ENCODE assay signal across 18 cellular contexts in the genomic region with DNA sequence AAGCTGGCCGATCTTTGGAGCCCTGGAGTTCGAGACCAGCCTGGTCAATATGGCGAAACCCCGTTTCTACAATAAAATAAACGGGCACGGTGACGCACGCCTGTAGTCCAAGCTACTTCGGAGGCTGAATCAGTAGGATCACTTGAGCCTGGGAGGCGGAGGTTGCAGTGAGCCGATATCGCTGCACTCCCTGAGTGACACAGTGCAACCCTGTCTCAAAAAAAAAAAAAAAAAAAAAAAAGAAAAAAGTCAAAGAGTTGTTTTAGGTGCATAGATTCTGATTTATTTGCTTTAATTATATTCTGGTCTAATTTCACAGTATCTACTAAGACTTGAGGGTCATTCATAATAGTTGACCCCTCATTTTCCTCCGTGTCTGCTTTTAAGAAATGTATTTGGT. TPM values are rescaled to one million over a fixed set of nuclear protein-coding genes. Genes with fewer than 3 reads are reported as not detected.
DNase-seq lines count a peak whose midpoint lies in the region; ATAC-seq, FAIRE-seq and TF ChIP-seq lines count a peak whose summit lies in the region.
"Had no signal": no experiment of that assay in that cellular context is flagged by ENCODE, and none has a peak within 500 bp of the region (broad histone marks: within the 10 kb centered on the region; RNA-seq: fewer than 3 reads in every experiment).

No MANE protein-coding gene starts in this region.

- no TSS peak for BruUV-seq in HCT116 (replicated peaks; lab: Mats Ljungman, UMichigan)

- H3K4me1 Mint-ChIP-seq in activated T-helper 17 cell treated with anti-CD3 and anti-CD28 coated beads, Interleukin-2, amount 50 U/mL, for 72 hours, result peaks cover 5% of the 10 kb centered on the region
- peaks cover 6 to 38% (median 26%) of the 10 kb centered on the region in 7 donors for H3K4me1 Mint-ChIP-seq in naive thymus-derived CD4-positive, alpha-beta T cell

- no peaks in the 10 kb centered on the region for H3K9me3 ChIP-seq in HCT116 (ENCODE audit: control insufficient read depth in 1 of 2, insufficient read depth in 1 of 2, low read depth in 1 of 2, low read length in 2 of 2)
- no peaks in the 10 kb centered on the region for H3K9me3 ChIP-seq in naive thymus-derived CD4-positive, alpha-beta T cell (ENCODE audit: control insufficient read depth in 2 of 3, low read length in 3 of 3)

- no peaks in the 10 kb centered on the region for H3K27me3 ChIP-seq in HCT116 (ENCODE audit: insufficient read depth, low read length)
- H3K27me3 ChIP-seq in naive thymus-derived CD4-positive, alpha-beta T cell (ENCODE audit: control insufficient read depth in 2 of 2, insufficient read depth in 2 of 2, low read length in 2 of 2), result no peaks in the 10 kb centered on the region

- H3K36me3 ChIP-seq in HCT116 (ENCODE audit: control insufficient read depth in 1 of 2, insufficient read depth in 2 of 2, low read length in 2 of 2), result no peaks in the 10 kb centered on the region
- H3K36me3 ChIP-seq in naive thymus-derived CD4-positive, alpha-beta T cell (ENCODE audit: control insufficient read depth in 2 of 3, insufficient read depth in 3 of 3, low read length in 3 of 3), result peaks cover 0 to 4% (median 0%) of the 10 kb centered on the region in 3 experiments

- CTCF ChIA-PET in HCT116 (lab: Charles Lee), result no interaction called here
- CTCF ChIA-PET in naive thymus-derived CD4-positive, alpha-beta T cell (lab: Charles Lee), result interaction anchor here (0.6 kb wide), 1 partner anchor 23 kb away, joined by 5 read pairs; no protein-coding TSS in a partner anchor

- no peaks in the 10 kb centered on the region for H3K36me3 Mint-ChIP-seq in activated T-helper 17 cell treated with anti-CD3 and anti-CD28 coated beads, Interleukin-2, amount 50 U/mL, for 72 hours (ENCODE audit: low read depth)
- H3K36me3 Mint-ChIP-seq in naive thymus-derived CD4-positive, alpha-beta T cell, result no peaks in the 10 kb centered on the region

- no peak for FAIRE-seq in frontal cortex (lab: Jason Lieb, UNC)
- FAIRE-seq: GM19239 had no signal

- ATAC-seq in HCT116 (no peak), HG03139 (IDR thresholded peaks at IDR 0.05; ENCODE audit: unreplicated experiment) (no peak)
- no peak for ATAC-seq in activated T-helper 17 cell treated with anti-CD3 and anti-CD28 coated beads, Interleukin-2, amount 50 U/mL, for 72 hours (replicated peaks)
- no peak for ATAC-seq in naive thymus-derived CD4-positive, alpha-beta T cell

- RAD21 ChIA-PET in HCT116 (lab: Charles Lee; ENCODE audit: low non-redundant PET in 1 of 2, low total read pairs in 2 of 2, uncharacterized antibody in 2 of 2, unreplicated experiment in 2 of 2), result no interaction called here

- peak overlapping the region; percentile 83 for H3K4me3 Mint-ChIP-seq in activated T-helper 17 cell treated with anti-CD3 and anti-CD28 coated beads, Interleukin-2, amount 50 U/mL, for 72 hours
- H3K4me3 Mint-ChIP-seq in naive thymus-derived CD4-positive, alpha-beta T cell, result peak overlapping the region; percentile 13 to 94 (median 58)

- H3K27ac Mint-ChIP-seq in activated T-helper 17 cell treated with anti-CD3 and anti-CD28 coated beads, Interleukin-2, amount 50 U/mL, for 72 hours, result peak overlapping the region; percentile 94
- H3K27ac Mint-ChIP-seq in naive thymus-derived CD4-positive, alpha-beta T cell, result peak overlapping the region in 3 of 9 donors; percentile 36 to 67 (median 65)

- peaks cover 3 to 12% of the 10 kb centered on the region in 2 experiments; a peak in 2 of 4 replicates for H3K4me1 ChIP-seq in HCT116 (ENCODE audit: control insufficient read depth in 1 of 2, insufficient read depth in 2 of 2, low read length in 2 of 2)
- peaks cover 6% of the 10 kb centered on the region in 2 donors for H3K4me1 ChIP-seq in naive thymus-derived CD4-positive, alpha-beta T cell (ENCODE audit: control insufficient read depth in 2 of 2, insufficient read depth in 2 of 2, low read length in 2 of 2)

- H3K4me2 ChIP-seq in HCT116 (ENCODE audit: low read length), result peak overlapping the region; percentile 80; the same call in 1 of the 2 replicates

- TF ChIP-seq CTCF in HCT116 (IDR thresholded peaks at IDR 0.05 in 2 of 3, conservative IDR thresholded peaks at IDR 0.05 in 1 of 3; ENCODE audit: borderline replicate concordance in 1 of 3, insufficient read depth in 1 of 3, low read depth in 2 of 3, low read length in 2 of 3), result no peak

- no peak overlapping the region for H2AFZ ChIP-seq in HCT116 (ENCODE audit: low read depth, low read length, poor library complexity, severe bottlenecking)

- H3K27ac ChIP-seq in HCT116 (ENCODE audit: low read depth, low read length), result no peak overlapping the region
- H3K27ac ChIP-seq in naive thymus-derived CD4-positive, alpha-beta T cell (ENCODE audit: low read depth, low read length), result no peak overlapping the region

- no peaks in the 10 kb centered on the region for H3K27me3 Mint-ChIP-seq in activated T-helper 17 cell treated with anti-CD3 and anti-CD28 coated beads, Interleukin-2, amount 50 U/mL, for 72 hours
- no peaks in the 10 kb centered on the region for H3K27me3 Mint-ChIP-seq in naive thymus-derived CD4-positive, alpha-beta T cell

- H3K9me3 Mint-ChIP-seq in activated T-helper 17 cell treated with anti-CD3 and anti-CD28 coated beads, Interleukin-2, amount 50 U/mL, for 72 hours, result no peaks in the 10 kb centered on the region
- no peaks in the 10 kb centered on the region for H3K9me3 Mint-ChIP-seq in naive thymus-derived CD4-positive, alpha-beta T cell

- no peak for TF ChIP-seq RAD21 in HCT116 (IDR thresholded peaks at IDR 0.05; ENCODE audit: low read depth)

- H3K4me3 ChIP-seq in HCT116 (replicated peaks in 1 of 2; ENCODE audit: low read depth in 1 of 2, low read length in 2 of 2), result no peak overlapping the region
- no peak overlapping the region for H3K4me3 ChIP-seq in naive thymus-derived CD4-positive, alpha-beta T cell (ENCODE audit: low read length)

- no peaks in the 10 kb centered on the region for H4K20me1 ChIP-seq in HCT116 (ENCODE audit: insufficient read depth)

- TF ChIP-seq POLR2A in HCT116 (IDR thresholded peaks at IDR 0.05; ENCODE audit: borderline replicate concordance, extremely low read depth, insufficient read depth, insufficient read length), result no peak

- peaks cover 37% of the 10 kb centered on the region for H3K79me2 ChIP-seq in HCT116 (ENCODE audit: insufficient read depth, low read length)

- H3K9me2 ChIP-seq in HCT116 (ENCODE audit: insufficient read depth), result no peaks in the 10 kb centered on the region

- DNase-seq in NCI-H2227 (lab: John Stamatoyannopoulos, UW; ENCODE audit: unreplicated experiment), result peak; percentile 14
- DNase-seq in NCI-H2227 treated with DMSO at 0.1 percent for 48 hours (lab: John Stamatoyannopoulos, UW), result no peak
- DNase-seq in HCT116 (ENCODE audit: low read depth, low spot score), result no peak
- no peak for DNase-seq in naive thymus-derived CD4-positive, alpha-beta T cell
- no peak for DNase-seq in activated effector memory CD4-positive, alpha-beta T cell treated with Interleukin-2 at 50 U/mL for 16 hours
- no peak for DNase-seq in frontal cortex (ENCODE audit: low spot score in 2 of 2)
- DNase-seq: 8988T; NCI-H1417; NCI-H524 treated with DMSO at 0.1 percent for 48 hours; occipital lobe; stimulated activated CD4-positive, alpha-beta T cell treated with anti-CD3 and anti-CD28 coated beads, Interleukin-12 subunit alpha, Interleukin-12 subunit beta, amount 100 ng/mL, for 4 hours had no signal

- intact Hi-C loops in HCT116 (cut with micrococcal nuclease), result no loop called here
- intact Hi-C loops in naive thymus-derived CD4-positive, alpha-beta T cell (cut with micrococcal nuclease), result no loop called here

- no peak overlapping the region for H3K9ac ChIP-seq in HCT116 (ENCODE audit: low read length)

- POLR2A ChIA-PET in HCT116 (lab: Charles Lee), result interaction anchor here (1.1 kb wide), 1 partner anchor 81 kb away, joined by 3 read pairs; the partner anchor contains the start of gene DHFR2
- POLR2A ChIA-PET in naive thymus-derived CD4-positive, alpha-beta T cell (lab: Charles Lee), result no interaction called here

TF ChIP-seq in HCT116, 20 proteins besides CTCF, POLR2A, EP300 and RAD21 (continues in another document):
- TF ChIP-seq JUND (IDR thresholded peaks at IDR 0.05), result no peak
- no peak for TF ChIP-seq CBX3 (IDR thresholded peaks at IDR 0.05; ENCODE audit: low read depth)
- TF ChIP-seq CEBPB (IDR thresholded peaks at IDR 0.05; ENCODE audit: low read depth), result no peak
- TF ChIP-seq SP1 (IDR thresholded peaks at IDR 0.05; ENCODE audit: low read depth), result no peak
- no peak for TF ChIP-seq FOSL1 (IDR thresholded peaks at IDR 0.05; ENCODE audit: low read depth)
- no peak for TF ChIP-seq YY1 (IDR thresholded peaks at IDR 0.05; ENCODE audit: extremely low read depth, insufficient replicate concordance, low read depth, low read length)
- no peak for TF ChIP-seq ZFX (IDR thresholded peaks at IDR 0.05)
- no peak for TF ChIP-seq SRF (IDR thresholded peaks at IDR 0.05; ENCODE audit: low read depth)
- no peak for TF ChIP-seq SIN3A (IDR thresholded peaks at IDR 0.05; ENCODE audit: low read depth)

RNA-seq across cellular contexts. Expression of gene ARL13B, which starts 1.7 kb away (rescaled TPM):
- 8.2 TPM for total RNA-seq in HCT116 (2021; ENCODE audit: unreplicated experiment)
- 2.1 and 2.2 TPM in 2 replicates for polyA plus RNA-seq in HCT116 (2012)
- 1 to 10 TPM; 6.7 to 9.4 TPM for total RNA-seq in activated T-helper 17 cell treated with anti-CD3 and anti-CD28 coated beads, Interleukin-2, amount 50 U/mL, for 72 hours
- total RNA-seq in naive thymus-derived CD4-positive, alpha-beta T cell, result 10 to 100 TPM in 1 of 5 experiments, 1 to 10 TPM in 4; 5.3 to 10.2 (median 7.0) TPM
- 1 to 10 TPM; 4.4 to 7.8 TPM for polyA plus RNA-seq in naive thymus-derived CD4-positive, alpha-beta T cell
- 18.3 TPM for total RNA-seq in frontal cortex

RNA-seq across cellular contexts. Expression of gene PROS1, which starts 8.0 kb away (rescaled TPM):
- total RNA-seq in HCT116 (2021; ENCODE audit: unreplicated experiment) (9.6 TPM), frontal cortex (12.2 TPM)
- polyA plus RNA-seq in HCT116 (2012), result 4.3 and 5.3 TPM in 2 replicates
- 1 to 10 TPM; 1.1 to 2.8 TPM for total RNA-seq in activated T-helper 17 cell treated with anti-CD3 and anti-CD28 coated beads, Interleukin-2, amount 50 U/mL, for 72 hours
- total RNA-seq in naive thymus-derived CD4-positive, alpha-beta T cell, result under 1 TPM in 2 of 5 experiments, not detected in 3; 0.54 to 0.80 TPM
- polyA plus RNA-seq in naive thymus-derived CD4-positive, alpha-beta T cell, result under 1 TPM in 1 of 2 donors, not detected in 1; 0.13 TPM

RNA-seq across cellular contexts. Expression of gene STX19, which starts 46.7 kb away (rescaled TPM):
- total RNA-seq in HCT116 (2021; ENCODE audit: unreplicated experiment) (not detected), frontal cortex (not detected)
- polyA plus RNA-seq in HCT116 (2012), result 0.05 TPM in 1 of 2 replicates, not detected in the other
- not detected for total RNA-seq in activated T-helper 17 cell treated with anti-CD3 and anti-CD28 coated beads, Interleukin-2, amount 50 U/mL, for 72 hours
- total RNA-seq in naive thymus-derived CD4-positive, alpha-beta T cell, result not detected
- polyA plus RNA-seq in naive thymus-derived CD4-positive, alpha-beta T cell, result under 1 TPM in 1 of 2 donors, not detected in 1; 0.45 TPM
- total RNA-seq: glomerular endothelial cell, H4, occipital lobe, SK-MEL-5, ureter had no signal
